ENCODE assay signal across 20 cellular contexts in the genomic region with DNA sequence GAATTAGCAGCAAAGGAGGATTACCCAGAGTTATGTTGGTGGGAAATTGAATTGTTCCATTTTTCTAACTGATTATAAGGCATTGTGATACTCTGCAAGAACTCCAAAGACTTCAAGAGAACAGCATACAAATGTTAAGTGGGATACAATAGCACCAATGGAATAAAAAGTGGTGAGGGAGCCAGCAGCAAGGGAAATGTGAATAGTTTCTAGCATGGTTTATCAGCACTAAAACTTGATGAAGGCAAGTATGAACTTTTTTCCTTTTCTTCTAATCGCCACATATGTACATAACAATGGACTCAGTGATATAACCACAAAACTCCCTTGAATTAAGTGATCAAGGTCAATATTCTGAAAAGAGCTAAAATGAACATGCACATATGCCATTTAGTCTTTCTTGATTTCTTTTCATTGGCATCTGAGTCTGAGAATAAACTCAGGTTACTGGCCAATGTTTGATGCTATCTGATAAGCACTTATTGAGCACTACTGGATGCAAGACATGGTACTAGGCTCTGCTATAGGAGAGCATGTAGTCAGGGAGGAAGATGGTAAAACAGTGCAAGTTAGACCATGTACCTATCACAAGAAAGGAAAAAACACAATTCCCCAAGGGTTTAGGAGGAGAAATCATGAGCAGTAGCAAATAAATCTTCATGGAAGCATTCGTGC. TPM values are rescaled to one million over a fixed set of nuclear protein-coding genes. Genes with fewer than 3 reads are reported as not detected.
DNase-seq lines count a peak whose midpoint lies in the region; ATAC-seq, FAIRE-seq and TF ChIP-seq lines count a peak whose summit lies in the region.
"Had no signal": no experiment of that assay in that cellular context is flagged by ENCODE, and none has a peak within 500 bp of the region (broad histone marks: within the 10 kb centered on the region; RNA-seq: fewer than 3 reads in every experiment).

No MANE protein-coding gene starts in this region.

- peak overlapping the region; percentile 97 for H3K27ac Mint-ChIP-seq in HFFc6
- peak overlapping the region; percentile 97 for H3K27ac Mint-ChIP-seq in chondrocyte (ENCODE audit: unreplicated experiment)
- H3K27ac Mint-ChIP-seq: CD8-positive, alpha-beta T cell had no signal

- H3K9me3 Mint-ChIP-seq in HFFc6 = peaks cover 5% of the 10 kb centered on the region; the same call in 1 of the 2 replicates
- no peaks in the 10 kb centered on the region for H3K9me3 Mint-ChIP-seq in chondrocyte (ENCODE audit: low read depth)
- H3K9me3 Mint-ChIP-seq: CD8-positive, alpha-beta T cell had no signal

- H3K27me3 Mint-ChIP-seq in HFFc6 (ENCODE audit: insufficient read depth) (no peaks in the 10 kb centered on the region), chondrocyte (ENCODE audit: low read depth) (no peaks in the 10 kb centered on the region)

- H3K36me3 ChIP-seq in osteoblast (ENCODE audit: insufficient read depth, low read length) = no peaks in the 10 kb centered on the region

- CTCF ChIA-PET in AG04450 (lab: Charles Lee) = interaction anchor here (1.0 kb wide), 1 partner anchor 10 kb away, joined by 4 read pairs; no protein-coding TSS in a partner anchor

- no peak overlapping the region for H3K4me3 ChIP-seq in AG04450 (ENCODE audit: low read depth, low read length)
- no peak overlapping the region for H3K4me3 ChIP-seq in osteoblast (ENCODE audit: insufficient read depth, low read length)
- H3K4me3 ChIP-seq: SK-N-MC had no signal

- H3K27me3 ChIP-seq in AG04450 (ENCODE audit: control insufficient read depth, insufficient read depth, low read length) (no peaks in the 10 kb centered on the region), osteoblast (ENCODE audit: insufficient read depth, low read length) (no peaks in the 10 kb centered on the region)

- H3K36me3 Mint-ChIP-seq in HFFc6 (ENCODE audit: low read depth) (peaks cover 15% of the 10 kb centered on the region), chondrocyte (ENCODE audit: low read depth) (no peaks in the 10 kb centered on the region)
- H3K36me3 Mint-ChIP-seq: CD8-positive, alpha-beta T cell had no signal

- 0 out of 2 replicates have a peak overlapping the region, but pooled peaks have one; percentile 20 for H3K4me3 Mint-ChIP-seq in HFFc6
- no peak overlapping the region for H3K4me3 Mint-ChIP-seq in chondrocyte (ENCODE audit: unreplicated experiment)
- H3K4me3 Mint-ChIP-seq: CD8-positive, alpha-beta T cell had no signal

- H3K4me2 ChIP-seq in osteoblast (ENCODE audit: insufficient read depth, low read length) = no peak overlapping the region

- no peak overlapping the region for H2AFZ ChIP-seq in osteoblast (ENCODE audit: low read length)

- H4K20me1 ChIP-seq in osteoblast (ENCODE audit: insufficient read depth, low read length) = no peaks in the 10 kb centered on the region

- POLR2A ChIA-PET in AG04450 (lab: Yijun Ruan, JAX) = interaction anchor here (1.6 kb wide), 1 partner anchor 74 kb away, joined by 5 read pairs; no protein-coding TSS in a partner anchor

- H3K4me1 Mint-ChIP-seq in HFFc6 (ENCODE audit: low read depth) = peaks cover 53% of the 10 kb centered on the region
- H3K4me1 Mint-ChIP-seq in chondrocyte (ENCODE audit: low read depth) = peaks cover 43% of the 10 kb centered on the region

- H3K9me3 ChIP-seq in AG04450 (ENCODE audit: control insufficient read depth, insufficient read depth, low read length) (no peaks in the 10 kb centered on the region), osteoblast (ENCODE audit: low read depth, low read length) (no peaks in the 10 kb centered on the region)

- no peaks in the 10 kb centered on the region for H3K79me2 ChIP-seq in osteoblast (ENCODE audit: insufficient read depth, low read length)

- peak overlapping the region; percentile 90 for H3K27ac ChIP-seq in AG04450 (ENCODE audit: low read depth, low read length)
- H3K27ac ChIP-seq in osteoblast (ENCODE audit: low read depth, low read length) = peak overlapping the region; percentile 90
- H3K27ac ChIP-seq: HL-60 had no signal

- no peak for FAIRE-seq in HTR-8/SVneo (lab: Jason Lieb, UNC)

- no peak for DNase-seq in AG04450 (ENCODE audit: low read depth, low spot score)
- no peak for DNase-seq in HFFc6
- DNase-seq in chondrocyte (ENCODE audit: low spot score) = no peak
- no peak for DNase-seq in osteoblast (ENCODE audit: insufficient read length, low spot score, missing footprints)
- no peak for DNase-seq in HTR-8/SVneo (ENCODE audit: insufficient read length, low spot score)
- DNase-seq: CD8-positive, alpha-beta T cell; DMS 273 treated with DMSO at 0.1 percent for 48 hours; HCEC 1CT; KG1; NCI-H1092; NCI-H345; NCI-H526 treated with DMSO at 0.1 percent for 48 hours; NK-92 treated with Interleukin-12 subunit alpha and Interleukin-12 subunit beta, amount 100 ng/mL, for 24 hours; OCI-M1 had no signal

- TF ChIP-seq CTCF in AG04450 (IDR thresholded peaks at IDR 0.05; ENCODE audit: low read depth, low read length) (no peak), HFFc6 (IDR thresholded peaks at IDR 0.05) (no peak), chondrocyte (IDR thresholded peaks at IDR 0.05) (no peak), osteoblast (IDR thresholded peaks at IDR 0.05; ENCODE audit: extremely low read depth, low read depth, low read length) (no peak)

- ATAC-seq in HG03196 (IDR thresholded peaks at IDR 0.05; ENCODE audit: unreplicated experiment) (no peak), HG03469 (IDR thresholded peaks at IDR 0.05; ENCODE audit: unreplicated experiment) (no peak)
- ATAC-seq: CD8-positive, alpha-beta T cell had no signal

- peaks cover 32% of the 10 kb centered on the region for H3K4me1 ChIP-seq in osteoblast (ENCODE audit: insufficient read depth, low read length)

RNA-seq across cellular contexts. Expression of gene NOX3, which starts 36.6 kb away (rescaled TPM):
- not detected in 2 replicates for polyA plus RNA-seq in AG04450 (2011; rRNA removed)
- not detected in 2 replicates for polyA minus RNA-seq in AG04450 (2011; rRNA and poly(A)+ RNA removed)
- total RNA-seq in HFFc6 (2021; fragmentation: NEBNext Ultra II Directional; extraction: Animal tissue kit (Norgen Biotek cat#: 25700)) = not detected
- total RNA-seq in chondrocyte = not detected in 3 replicates
- not detected in 2 replicates for total RNA-seq in osteoblast
- total RNA-seq: CD8-positive, alpha-beta T cell; M059J had no signal
- polyA plus RNA-seq: BJ had no signal
